ENCODE assay signal across 1 cellular context in the genomic region with DNA sequence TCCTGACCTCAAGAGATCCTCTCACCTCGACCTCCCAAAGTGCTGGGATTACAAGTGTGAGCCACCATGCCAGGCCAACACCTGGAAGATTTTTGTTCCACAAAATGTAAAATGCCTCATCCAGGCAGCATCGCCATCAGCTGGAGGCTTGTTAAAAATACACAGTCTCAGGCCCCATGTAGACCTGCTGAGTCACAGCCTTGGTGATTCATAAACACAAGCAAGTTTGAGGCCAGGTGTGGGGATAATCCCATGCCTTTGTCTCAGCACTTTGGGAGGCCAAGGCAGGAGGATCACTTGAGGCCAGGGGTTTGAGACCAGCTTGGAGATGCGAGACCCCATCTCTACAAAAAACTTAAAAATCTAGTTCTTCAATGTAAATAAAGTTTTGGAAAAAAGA.
A peak's percentile ranks its signal among the peaks of the same experiment; 100 is the strongest.
TF ChIP-seq lines count a peak whose summit lies in the region.

No MANE protein-coding gene starts in this region.

TF ChIP-seq in K562, 482 proteins besides CTCF, POLR2A, EP300 and RAD21 (continued from another document and continues in another):
- peak; percentile 43; the same call in 1 of the 2 replicates for TF ChIP-seq NFE2L1 (tag; IDR thresholded peaks at IDR 0.05; ENCODE audit: borderline replicate concordance, low read depth)
- TF ChIP-seq FOS (IDR thresholded peaks at IDR 0.05; ENCODE audit: extremely low read depth, insufficient read length): peak; percentile 47
- TF ChIP-seq CAMTA2 (CRISPR knock-in tag; conservative IDR thresholded peaks at IDR 0.05): no peak
- TF ChIP-seq ZNF586 (CRISPR knock-in tag; conservative IDR thresholded peaks at IDR 0.05): no peak
- TF ChIP-seq MITF (IDR thresholded peaks at IDR 0.05): 0 out of 2 replicates have a peak, but pooled peaks have one; percentile 16
- TF ChIP-seq ZNF561 (CRISPR knock-in tag; conservative IDR thresholded peaks at IDR 0.05): no peak
- no peak for TF ChIP-seq ZNF780A (CRISPR knock-in tag; IDR thresholded peaks at IDR 0.05)
- TF ChIP-seq CTBP1 (IDR thresholded peaks at IDR 0.05; ENCODE audit: borderline replicate concordance): peak; percentile 34; the same call in 1 of the 2 replicates
- TF ChIP-seq TAF7 (tag; IDR thresholded peaks at IDR 0.05): no peak
- TF ChIP-seq GMEB1 (CRISPR knock-in tag; IDR thresholded peaks at IDR 0.05): no peak
- no peak for TF ChIP-seq CEBPG (CRISPR knock-in tag; IDR thresholded peaks at IDR 0.05)
- TF ChIP-seq CEBPG (tag; conservative IDR thresholded peaks at IDR 0.05 in 1 of 2, IDR thresholded peaks at IDR 0.05 in 1 of 2): no peak
- TF ChIP-seq NR4A1 (CRISPR knock-in tag; IDR thresholded peaks at IDR 0.05): no peak
- no peak for TF ChIP-seq NR4A1 (tag; IDR thresholded peaks at IDR 0.05)
- TF ChIP-seq CREBBP (IDR thresholded peaks at IDR 0.05; ENCODE audit: low read depth, low read length): no peak
- no peak for TF ChIP-seq ZKSCAN1 (IDR thresholded peaks at IDR 0.05; ENCODE audit: low read depth, low read length)
- TF ChIP-seq HCFC1 (IDR thresholded peaks at IDR 0.05; ENCODE audit: low read depth, low read length): no peak
- TF ChIP-seq DEAF1 (CRISPR knock-in tag; IDR thresholded peaks at IDR 0.05): no peak
- no peak for TF ChIP-seq MLLT1 (IDR thresholded peaks at IDR 0.05)
- TF ChIP-seq JUNB (CRISPR knock-in tag; conservative IDR thresholded peaks at IDR 0.05): 0 out of 2 replicates have a peak, but pooled peaks have one; percentile 22
- no peak for TF ChIP-seq RBM34 (IDR thresholded peaks at IDR 0.05; ENCODE audit: borderline replicate concordance, insufficient read depth, low read length)
- no peak for TF ChIP-seq HNRNPK (IDR thresholded peaks at IDR 0.05; ENCODE audit: low read depth, low read length, poor library complexity, severe bottlenecking)
- TF ChIP-seq, protein P1, sequence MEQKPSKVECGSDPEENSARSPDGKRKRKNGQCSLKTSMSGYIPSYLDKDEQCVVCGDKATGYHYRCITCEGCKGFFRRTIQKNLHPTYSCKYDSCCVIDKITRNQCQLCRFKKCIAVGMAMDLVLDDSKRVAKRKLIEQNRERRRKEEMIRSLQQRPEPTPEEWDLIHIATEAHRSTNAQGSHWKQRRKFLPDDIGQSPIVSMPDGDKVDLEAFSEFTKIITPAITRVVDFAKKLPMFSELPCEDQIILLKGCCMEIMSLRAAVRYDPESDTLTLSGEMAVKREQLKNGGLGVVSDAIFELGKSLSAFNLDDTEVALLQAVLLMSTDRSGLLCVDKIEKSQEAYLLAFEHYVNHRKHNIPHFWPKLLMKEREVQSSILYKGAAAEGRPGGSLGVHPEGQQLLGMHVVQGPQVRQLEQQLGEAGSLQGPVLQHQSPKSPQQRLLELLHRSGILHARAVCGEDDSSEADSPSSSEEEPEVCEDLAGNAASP (IDR thresholded peaks at IDR 0.05): no peak
- peak; percentile 77 for TF ChIP-seq ZEB2 (IDR thresholded peaks at IDR 0.05)
- TF ChIP-seq, protein P2, sequence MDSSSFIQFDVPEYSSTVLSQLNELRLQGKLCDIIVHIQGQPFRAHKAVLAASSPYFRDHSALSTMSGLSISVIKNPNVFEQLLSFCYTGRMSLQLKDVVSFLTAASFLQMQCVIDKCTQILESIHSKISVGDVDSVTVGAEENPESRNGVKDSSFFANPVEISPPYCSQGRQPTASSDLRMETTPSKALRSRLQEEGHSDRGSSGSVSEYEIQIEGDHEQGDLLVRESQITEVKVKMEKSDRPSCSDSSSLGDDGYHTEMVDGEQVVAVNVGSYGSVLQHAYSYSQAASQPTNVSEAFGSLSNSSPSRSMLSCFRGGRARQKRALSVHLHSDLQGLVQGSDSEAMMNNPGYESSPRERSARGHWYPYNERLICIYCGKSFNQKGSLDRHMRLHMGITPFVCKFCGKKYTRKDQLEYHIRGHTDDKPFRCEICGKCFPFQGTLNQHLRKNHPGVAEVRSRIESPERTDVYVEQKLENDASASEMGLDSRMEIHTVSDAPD (CRISPR knock-in tag; IDR thresholded peaks at IDR 0.05): no peak
- TF ChIP-seq TRIM24 (IDR thresholded peaks at IDR 0.05): peak in 1 of 2 experiments; percentile 44; a peak in 1 of 4 replicates
- TF ChIP-seq ETV5 (CRISPR knock-in tag; IDR thresholded peaks at IDR 0.05; ENCODE audit: low read depth): no peak
- TF ChIP-seq CCAR2 (IDR thresholded peaks at IDR 0.05; ENCODE audit: low read depth, low read length): no peak
- TF ChIP-seq SMARCE1 (IDR thresholded peaks at IDR 0.05): peak; percentile 63
- TF ChIP-seq KDM1A (IDR thresholded peaks at IDR 0.05): peak in 1 of 2 experiments; percentile 56; a peak in 1 of 4 replicates
- TF ChIP-seq MXI1 (IDR thresholded peaks at IDR 0.05; ENCODE audit: low read depth, low read length): no peak
- no peak for TF ChIP-seq SUPT5H (IDR thresholded peaks at IDR 0.05)
- no peak for TF ChIP-seq MECOM (CRISPR knock-in tag; IDR thresholded peaks at IDR 0.05)
- no peak for TF ChIP-seq NR2C1 (IDR thresholded peaks at IDR 0.05)
- TF ChIP-seq NR2C1 (tag; IDR thresholded peaks at IDR 0.05): no peak
- TF ChIP-seq NBN (IDR thresholded peaks at IDR 0.05; ENCODE audit: low read depth): 0 out of 2 replicates have a peak, but pooled peaks have one; percentile 36
- no peak for TF ChIP-seq SREBF2 (CRISPR knock-in tag; IDR thresholded peaks at IDR 0.05)
- TF ChIP-seq, protein P3, sequence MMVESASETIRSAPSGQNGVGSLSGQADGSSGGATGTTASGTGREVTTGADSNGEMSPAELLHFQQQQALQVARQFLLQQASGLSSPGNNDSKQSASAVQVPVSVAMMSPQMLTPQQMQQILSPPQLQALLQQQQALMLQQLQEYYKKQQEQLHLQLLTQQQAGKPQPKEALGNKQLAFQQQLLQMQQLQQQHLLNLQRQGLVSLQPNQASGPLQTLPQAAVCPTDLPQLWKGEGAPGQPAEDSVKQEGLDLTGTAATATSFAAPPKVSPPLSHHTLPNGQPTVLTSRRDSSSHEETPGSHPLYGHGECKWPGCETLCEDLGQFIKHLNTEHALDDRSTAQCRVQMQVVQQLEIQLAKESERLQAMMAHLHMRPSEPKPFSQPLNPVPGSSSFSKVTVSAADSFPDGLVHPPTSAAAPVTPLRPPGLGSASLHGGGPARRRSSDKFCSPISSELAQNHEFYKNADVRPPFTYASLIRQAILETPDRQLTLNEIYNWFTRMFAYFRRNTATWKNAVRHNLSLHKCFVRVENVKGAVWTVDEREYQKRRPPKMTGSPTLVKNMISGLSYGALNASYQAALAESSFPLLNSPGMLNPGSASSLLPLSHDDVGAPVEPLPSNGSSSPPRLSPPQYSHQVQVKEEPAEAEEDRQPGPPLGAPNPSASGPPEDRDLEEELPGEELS (CRISPR knock-in tag; IDR thresholded peaks at IDR 0.05; ENCODE audit: borderline replicate concordance): no peak
- TF ChIP-seq, protein P4, sequence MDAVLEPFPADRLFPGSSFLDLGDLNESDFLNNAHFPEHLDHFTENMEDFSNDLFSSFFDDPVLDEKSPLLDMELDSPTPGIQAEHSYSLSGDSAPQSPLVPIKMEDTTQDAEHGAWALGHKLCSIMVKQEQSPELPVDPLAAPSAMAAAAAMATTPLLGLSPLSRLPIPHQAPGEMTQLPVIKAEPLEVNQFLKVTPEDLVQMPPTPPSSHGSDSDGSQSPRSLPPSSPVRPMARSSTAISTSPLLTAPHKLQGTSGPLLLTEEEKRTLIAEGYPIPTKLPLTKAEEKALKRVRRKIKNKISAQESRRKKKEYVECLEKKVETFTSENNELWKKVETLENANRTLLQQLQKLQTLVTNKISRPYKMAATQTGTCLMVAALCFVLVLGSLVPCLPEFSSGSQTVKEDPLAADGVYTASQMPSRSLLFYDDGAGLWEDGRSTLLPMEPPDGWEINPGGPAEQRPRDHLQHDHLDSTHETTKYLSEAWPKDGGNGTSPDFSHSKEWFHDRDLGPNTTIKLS (IDR thresholded peaks at IDR 0.05; ENCODE audit: borderline replicate concordance, low read depth): no peak
- no peak for TF ChIP-seq ETV1 (tag; conservative IDR thresholded peaks at IDR 0.05; ENCODE audit: low read depth)
- TF ChIP-seq ZFP36 (IDR thresholded peaks at IDR 0.05; ENCODE audit: low read depth, low read length, partially characterized antibody): peak; percentile 34
- TF ChIP-seq NFE2 (IDR thresholded peaks at IDR 0.05; ENCODE audit: low read depth): peak; percentile 97
- no peak for TF ChIP-seq NR2C2 (CRISPR knock-in tag; IDR thresholded peaks at IDR 0.05)
- no peak for TF ChIP-seq NR2C2 (tag; IDR thresholded peaks at IDR 0.05)
- TF ChIP-seq BRD9 (IDR thresholded peaks at IDR 0.05; ENCODE audit: low read depth, partially characterized antibody): no peak
- no peak for TF ChIP-seq ZNF77 (CRISPR knock-in tag; IDR thresholded peaks at IDR 0.05)
- no peak for TF ChIP-seq ZNF311 (CRISPR knock-in tag; IDR thresholded peaks at IDR 0.05)
- TF ChIP-seq HMG20A (CRISPR knock-in tag; conservative IDR thresholded peaks at IDR 0.05): no peak
- no peak for TF ChIP-seq XRCC4 (IDR thresholded peaks at IDR 0.05; ENCODE audit: extremely low read depth, insufficient read depth, insufficient read length)
- no peak for TF ChIP-seq SIN3B (IDR thresholded peaks at IDR 0.05; ENCODE audit: low read depth)
- TF ChIP-seq, protein P5, sequence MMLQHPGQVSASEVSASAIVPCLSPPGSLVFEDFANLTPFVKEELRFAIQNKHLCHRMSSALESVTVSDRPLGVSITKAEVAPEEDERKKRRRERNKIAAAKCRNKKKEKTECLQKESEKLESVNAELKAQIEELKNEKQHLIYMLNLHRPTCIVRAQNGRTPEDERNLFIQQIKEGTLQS (IDR thresholded peaks at IDR 0.05): peak; percentile 88
- TF ChIP-seq, protein P5 (CRISPR knock-in tag; conservative IDR thresholded peaks at IDR 0.05): no peak
- no peak for TF ChIP-seq BRF2 (IDR thresholded peaks at IDR 0.05; ENCODE audit: borderline replicate concordance, insufficient read depth, insufficient read length)
- peak; percentile 68; the same call in 1 of the 2 replicates for TF ChIP-seq FOXJ2 (tag; IDR thresholded peaks at IDR 0.05)
- no peak for TF ChIP-seq KLF16 (IDR thresholded peaks at IDR 0.05)
- TF ChIP-seq NFIX (CRISPR knock-in tag; IDR thresholded peaks at IDR 0.05; ENCODE audit: low read depth): no peak
